In the genomic region with DNA sequence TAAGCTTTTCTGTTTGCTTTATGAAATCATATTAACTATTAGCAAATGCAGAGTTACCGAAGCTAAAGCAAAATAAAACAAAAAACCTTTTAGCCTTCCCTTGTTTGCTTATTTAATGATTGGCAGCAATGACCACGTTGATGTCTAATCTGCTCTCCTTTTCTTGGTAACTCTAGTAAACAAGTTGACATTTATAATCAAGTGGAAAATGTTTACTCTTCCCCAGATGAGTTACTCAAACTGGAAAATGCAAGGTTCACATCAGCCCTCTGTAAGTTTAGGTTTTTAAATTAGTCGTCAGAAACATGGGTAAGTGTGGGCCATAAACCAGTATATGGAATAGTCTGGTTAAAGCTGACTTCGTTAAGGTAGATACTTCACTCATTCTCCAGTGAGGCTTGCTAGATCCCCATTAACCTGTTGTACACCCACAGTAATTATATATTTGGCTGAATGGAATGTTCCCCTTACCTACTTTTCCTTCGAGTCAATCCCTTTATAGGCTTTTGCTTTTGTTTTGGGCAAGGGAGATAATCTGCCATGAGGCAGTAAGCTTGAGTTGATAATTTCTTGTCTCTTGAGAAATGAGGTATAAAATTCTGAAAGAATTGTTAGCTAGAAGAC, we compare ENCODE assay signal across 20 cellular contexts.
DNase-seq lines count a peak whose midpoint lies in the region; ATAC-seq and TF ChIP-seq lines count a peak whose summit lies in the region.
"Had no signal": no experiment of that assay in that cellular context is flagged by ENCODE, and none has a peak within 500 bp of the region (broad histone marks: within the 10 kb centered on the region; RNA-seq: fewer than 3 reads in every experiment).

No MANE protein-coding gene starts in this region.

- H3K36me3 ChIP-seq in SK-N-SH (replicated peaks in 1 of 2; ENCODE audit: control insufficient read depth in 1 of 2, insufficient read depth in 2 of 2, low read length in 1 of 2) (peaks cover 0 to 9% of the 10 kb centered on the region in 2 experiments), PC-9 (ENCODE audit: low read depth) (0 out of 2 replicates have a peak, but pooled peaks cover 4% of the 10 kb centered on the region), fibroblast of lung (ENCODE audit: control insufficient read depth, insufficient read depth, low read length) (no peaks in the 10 kb centered on the region), subcutaneous abdominal adipose tissue (ENCODE audit: control insufficient read depth in 5 of 5, insufficient read depth in 5 of 5, low read length in 5 of 5) (peaks cover 2 to 12% (median 6%) of the 10 kb centered on the region in 5 donors)
- H3K36me3 ChIP-seq: upper lobe of right lung had no signal

- H3K9me3 ChIP-seq in SK-N-SH: no peaks in the 10 kb centered on the region
- no peaks in the 10 kb centered on the region for H3K9me3 ChIP-seq in PC-9 (ENCODE audit: insufficient read depth, low read depth)
- no peaks in the 10 kb centered on the region for H3K9me3 ChIP-seq in fibroblast of lung (ENCODE audit: control insufficient read depth, insufficient read depth, low read depth, low read length)
- H3K9me3 ChIP-seq in subcutaneous abdominal adipose tissue (ENCODE audit: control insufficient read depth in 5 of 5, low read length in 5 of 5): no peaks in the 10 kb centered on the region
- H3K9me3 ChIP-seq: upper lobe of right lung had no signal

- no peak for ATAC-seq in SK-N-SH treated with all-trans-retinoic acid at 6 μM for 48 hours

- H4K20me1 ChIP-seq in SK-N-SH (ENCODE audit: insufficient read depth): no peaks in the 10 kb centered on the region
- peaks cover 12% of the 10 kb centered on the region; the same call in 1 of the 2 replicates for H4K20me1 ChIP-seq in PC-9 (ENCODE audit: insufficient read depth)
- no peaks in the 10 kb centered on the region for H4K20me1 ChIP-seq in fibroblast of lung (ENCODE audit: control insufficient read depth, extremely low read depth, insufficient read depth, low read length)

- BruUV-seq in PC-9 (replicated peaks; lab: Mats Ljungman, UMichigan): no TSS peak

- no peak for DNase-seq in SK-N-SH
- DNase-seq in PC-9: peak in 1 of 2 experiments; percentile 34
- DNase-seq in fibroblast of lung (ENCODE audit: low read depth in 2 of 2): no peak
- no peak for DNase-seq in activated CD8-positive, alpha-beta memory T cell treated with anti-CD3 and anti-CD28 coated beads, Interleukin-2, amount 50 U/mL, for 4 hours
- no peak for DNase-seq in NCI-H748 (lab: John Stamatoyannopoulos, UW; ENCODE audit: unreplicated experiment)
- DNase-seq in RKO (ENCODE audit: low spot score): no peak
- DNase-seq: 8988T; activated CD8-positive, alpha-beta memory T cell treated with anti-CD3 and anti-CD28 coated beads, Interleukin-2, amount 50 U/mL, for 48 hours; activated gamma-delta T cell; C1 segment of cervical spinal cord; central memory CD4-positive, alpha-beta T cell; H9; left cardiac atrium; NCI-H1417 treated with DMSO at 0.1 percent for 48 hours; NCI-H526 treated with DMSO at 0.1 percent for 48 hours; SIG-M5; stimulated activated CD4-positive, alpha-beta T cell treated with anti-CD3 and anti-CD28 coated beads, Interleukin-2, amount 100 ng/mL, for 48 hours; upper lobe of right lung had no signal

- no peaks in the 10 kb centered on the region for H3K27me3 ChIP-seq in SK-N-SH (ENCODE audit: insufficient read depth)
- no peaks in the 10 kb centered on the region for H3K27me3 ChIP-seq in PC-9 (ENCODE audit: insufficient read depth, low read depth)
- H3K27me3 ChIP-seq in fibroblast of lung (ENCODE audit: control insufficient read depth, insufficient read depth, low read length): no peaks in the 10 kb centered on the region
- H3K27me3 ChIP-seq in subcutaneous abdominal adipose tissue (ENCODE audit: control insufficient read depth in 5 of 5, insufficient read depth in 4 of 5, low read length in 5 of 5): no peaks in the 10 kb centered on the region
- H3K27me3 ChIP-seq: upper lobe of right lung had no signal

- TF ChIP-seq EP300 in SK-N-SH (IDR thresholded peaks at IDR 0.05; ENCODE audit: borderline replicate concordance in 1 of 2, low read depth in 1 of 2, low read length in 1 of 2): no peak

- no peak for TF ChIP-seq CTCF in SK-N-SH (IDR thresholded peaks at IDR 0.05)
- TF ChIP-seq CTCF in PC-9 (conservative IDR thresholded peaks at IDR 0.05): no peak
- TF ChIP-seq CTCF in fibroblast of lung (conservative IDR thresholded peaks at IDR 0.05 in 1 of 2, IDR thresholded peaks at IDR 0.05 in 1 of 2; ENCODE audit: low read depth in 1 of 2, low read length in 2 of 2): no peak

- H3F3A ChIP-seq in SK-N-SH (replicated peaks; ENCODE audit: insufficient read depth) (peaks cover 56% of the 10 kb centered on the region), PC-9 (ENCODE audit: insufficient read depth, low read depth) (peaks cover 11% of the 10 kb centered on the region; the same call in 1 of the 2 replicates)

- H3K4me1 ChIP-seq in SK-N-SH (ENCODE audit: control insufficient read depth in 1 of 2, insufficient read depth in 2 of 2, low read depth in 1 of 2, low read length in 1 of 2): peaks cover 0 to 35% of the 10 kb centered on the region in 2 experiments; a peak in 3 of 4 replicates
- H3K4me1 ChIP-seq in PC-9 (replicated peaks; ENCODE audit: insufficient read depth): peaks cover 27% of the 10 kb centered on the region
- H3K4me1 ChIP-seq in fibroblast of lung (ENCODE audit: control insufficient read depth, extremely low read depth, insufficient read depth, low read length): peaks cover 20% of the 10 kb centered on the region
- H3K4me1 ChIP-seq in subcutaneous abdominal adipose tissue (ENCODE audit: control insufficient read depth in 5 of 5, insufficient read depth in 5 of 5, low read length in 5 of 5): peaks cover 2 to 29% (median 25%) of the 10 kb centered on the region in 5 donors
- H3K4me1 ChIP-seq: upper lobe of right lung had no signal

- H3K9me2 ChIP-seq in SK-N-SH (no peaks in the 10 kb centered on the region), PC-9 (ENCODE audit: insufficient read depth) (no peaks in the 10 kb centered on the region)

- POLR2A ChIA-PET in SK-N-SH (lab: Yijun Ruan, JAX) (no interaction called here), PC-9 (lab: Charles Lee; ENCODE audit: unreplicated experiment) (interaction anchor here (0.6 kb wide), 1 partner anchor 489 kb away, joined by 4 read pairs; no protein-coding TSS in a partner anchor)

- H3K79me2 ChIP-seq in SK-N-SH (ENCODE audit: insufficient read depth) (no peaks in the 10 kb centered on the region), PC-9 (ENCODE audit: low read depth) (no peaks in the 10 kb centered on the region), fibroblast of lung (ENCODE audit: control insufficient read depth, insufficient read depth, low read length) (no peaks in the 10 kb centered on the region)

- peak overlapping the region; percentile 48 for H3K9ac ChIP-seq in SK-N-SH
- H3K9ac ChIP-seq in fibroblast of lung (ENCODE audit: insufficient read depth, low read length): no peak overlapping the region
- no peak overlapping the region for H3K9ac ChIP-seq in subcutaneous abdominal adipose tissue (ENCODE audit: low read length in 5 of 5)

- H3K27ac ChIP-seq in SK-N-SH (ENCODE audit: low read depth in 2 of 2, low read length in 1 of 2) (peak overlapping the region; percentile 50 to 79; a peak in 3 of 4 replicates), PC-9 (no peak overlapping the region), fibroblast of lung (ENCODE audit: insufficient read depth, low read length) (peak overlapping the region; percentile 70), subcutaneous abdominal adipose tissue (ENCODE audit: low read depth, low read length) (peak overlapping the region; percentile 38)
- H3K27ac ChIP-seq: upper lobe of right lung had no signal

- H2AFZ ChIP-seq in SK-N-SH (ENCODE audit: low read depth): no peak overlapping the region; the same call in 1 of the 2 replicates
- H2AFZ ChIP-seq in PC-9: no peak overlapping the region
- H2AFZ ChIP-seq in fibroblast of lung (ENCODE audit: low read length): no peak overlapping the region

- H3K4me2 ChIP-seq in SK-N-SH (peak overlapping the region; percentile 57), PC-9 (peak overlapping the region; percentile 45), fibroblast of lung (ENCODE audit: extremely low read depth, insufficient read depth, low read length) (peak overlapping the region; percentile 65)

- intact Hi-C loops in PC-9 (cut with micrococcal nuclease; ENCODE audit: unreplicated experiment): loop anchor here (2.0 kb wide), 1 partner anchor 70 kb away; no protein-coding TSS in a partner anchor

- no peak overlapping the region; a peak in 1 of 4 replicates for H3K4me3 ChIP-seq in SK-N-SH (ENCODE audit: low read depth in 2 of 2, low read length in 1 of 2)
- no peak overlapping the region for H3K4me3 ChIP-seq in PC-9
- no peak overlapping the region for H3K4me3 ChIP-seq in fibroblast of lung (replicated peaks in 1 of 4; ENCODE audit: control extremely low read depth in 1 of 4, insufficient read depth in 1 of 4, low read depth in 3 of 4, low read length in 4 of 4)
- H3K4me3 ChIP-seq in subcutaneous abdominal adipose tissue (ENCODE audit: low read depth in 1 of 5, low read length in 5 of 5): no peak overlapping the region
- H3K4me3 ChIP-seq: upper lobe of right lung had no signal

- CTCF ChIA-PET in SK-N-SH (lab: Yijun Ruan, JAX): interaction anchor here (1.4 to 2.0 kb wide), 2 partner anchors 15 to 16 kb away, joined by 4 to 7 read pairs; no protein-coding TSS in a partner anchor
- CTCF ChIA-PET in PC-9 (lab: Charles Lee): no interaction called here

- 73% methylated on average over 5 of the region's 5 CpGs for WGBS in SK-N-SH (ENCODE audit: low lambda C conversion rate)

- no peak for TF ChIP-seq RAD21 in SK-N-SH (IDR thresholded peaks at IDR 0.05; ENCODE audit: low read length)

TF ChIP-seq in SK-N-SH, 30 proteins besides CTCF, POLR2A, EP300 and RAD21:
- TF ChIP-seq GATA2 (CRISPR knock-in tag; IDR thresholded peaks at IDR 0.05): no peak
TF ChIP-seq in SK-N-SH: peak in this region for 0.

TF ChIP-seq in SK-N-SH treated with all-trans-retinoic acid at 6 μM for 48 hours, 23 proteins besides CTCF, POLR2A, EP300 and RAD21 (continues in another document):
- TF ChIP-seq SNAI2 (CRISPR knock-in tag; IDR thresholded peaks at IDR 0.05): no peak
- no peak for TF ChIP-seq BACH2 (CRISPR knock-in tag; IDR thresholded peaks at IDR 0.05; ENCODE audit: borderline replicate concordance)
